ENCODE assay signal across 8 cellular contexts in the genomic region with DNA sequence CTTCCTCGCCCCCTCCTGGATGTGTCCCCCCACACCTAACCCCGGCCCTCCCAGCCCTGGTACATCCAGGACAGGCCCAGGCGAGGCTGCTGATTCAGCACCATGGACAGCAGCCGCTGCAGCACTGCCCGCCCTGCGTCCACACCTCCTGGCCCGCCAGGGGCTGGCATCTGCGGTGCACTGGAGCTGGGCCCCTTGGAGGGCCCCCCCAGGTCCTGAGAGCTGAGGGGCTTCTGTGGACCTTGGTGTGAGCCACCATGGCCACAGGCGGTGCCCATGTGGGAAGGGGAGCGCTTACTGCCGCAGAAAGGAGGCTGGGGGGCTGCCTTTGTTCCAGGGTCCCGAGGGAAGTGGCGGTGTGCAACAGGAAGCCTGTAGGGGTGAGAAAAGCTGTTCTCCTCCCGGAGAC. TPM values are rescaled to one million over a fixed set of nuclear protein-coding genes. Genes with fewer than 3 reads are reported as not detected.
A peak's percentile ranks its signal among the peaks of the same experiment; 100 is the strongest.
DNase-seq lines count a peak whose midpoint lies in the region; ATAC-seq and TF ChIP-seq lines count a peak whose summit lies in the region.

No MANE protein-coding gene starts in this region.

- no peaks in the 10 kb centered on the region for H3K27me3 ChIP-seq in Peyer's patch

- no peak overlapping the region for H3K4me3 ChIP-seq in Peyer's patch

- peaks cover 0 to 18% (median 0%) of the 10 kb centered on the region in 4 donors for H3K4me1 ChIP-seq in Peyer's patch

- no peak for TF ChIP-seq POLR2A in Peyer's patch (IDR thresholded peaks at IDR 0.05)

- no peaks in the 10 kb centered on the region for H3K9me3 ChIP-seq in Peyer's patch

- no peak for ATAC-seq in HG02981 (IDR thresholded peaks at IDR 0.05; ENCODE audit: unreplicated experiment)

- no peaks in the 10 kb centered on the region for H3K36me3 ChIP-seq in Peyer's patch

- H3K27ac ChIP-seq in Peyer's patch: no peak overlapping the region

- DNase-seq in ELR (ENCODE audit: low read depth) (peak; percentile 18), Peyer's patch (peak in 2 of 3 donors; percentile 58 to 63), iPS-NIHi11 (ENCODE audit: low spot score) (peak; percentile 94), NCI-H2107 treated with DMSO at 0.1 percent for 48 hours (lab: John Stamatoyannopoulos, UW; ENCODE audit: unreplicated experiment) (no peak), cerebellum (ENCODE audit: low spot score) (no peak)
- peak in 3 of 4 experiments; percentile 11 to 45 (median 33) for DNase-seq in activated naive CD4-positive, alpha-beta T cell (lab: John Stamatoyannopoulos, UW)
- peak; percentile 10 to 13 for DNase-seq in stimulated activated CD8-positive, alpha-beta memory T cell treated with anti-CD3 and anti-CD28 coated beads, Interleukin-15, amount 100 ng/mL, for 48 hours (ENCODE audit: low read depth in 2 of 2)

- TF ChIP-seq CTCF in Peyer's patch (IDR thresholded peaks at IDR 0.05): no peak

RNA-seq across cellular contexts. Expression of gene CACNA1H, which starts 35.9 kb away (rescaled TPM):
- total RNA-seq in Peyer's patch (10 to 100 TPM in 2 of 4 donors, 1 to 10 TPM in 2; 4.0 to 28.9 (median 9.7) TPM), cerebellum (19.9 TPM)

RNA-seq across cellular contexts. Expression of gene TPSG1, which starts 36.3 kb away (rescaled TPM):
- total RNA-seq in Peyer's patch: 10 to 100 TPM; 16.4 to 44.6 (median 29.5) TPM
- not detected for total RNA-seq in cerebellum

RNA-seq across cellular contexts. Expression of gene TPSB2, which starts 41.2 kb away (rescaled TPM):
- total RNA-seq in Peyer's patch (10 to 100 TPM; 14.9 to 89.7 (median 50.4) TPM), cerebellum (not detected)

RNA-seq across cellular contexts. Expression of gene TPSAB1, which starts 51.7 kb away (rescaled TPM):
- total RNA-seq in Peyer's patch (100 to 1,000 TPM in 1 of 4 donors, 10 to 100 TPM in 3; 23.8 to 130 (median 59.4) TPM), cerebellum (0.27 TPM)

Comparison
In these comparisons a context has a peak if more than half of its experiments do, and no peak if none do; other contexts are left out.
1. DNase-seq: peak in ELR (single experiment), Peyer's patch (2 of 3), activated naive CD4-positive, alpha-beta T cell (3 of 4), iPS-NIHi11 (single experiment) and stimulated activated CD8-positive, alpha-beta memory T cell treated with anti-CD3 and anti-CD28 coated beads, Interleukin-15, amount 100 ng/mL, for 48 hours (2 of 2); none in NCI-H2107 treated with DMSO at 0.1 percent for 48 hours (single experiment) and cerebellum (single experiment).
2. RNA of gene TPSG1, which starts 36.3 kb away (total RNA-seq): 16.4 to 44.6 TPM in Peyer's patch; not detected in cerebellum (single experiment); every median in the first group is over 10 times any median in the second.
3. RNA of gene TPSB2, which starts 41.2 kb away (total RNA-seq): 14.9 to 89.7 TPM in Peyer's patch; not detected in cerebellum (single experiment); every median in the first group is over 10 times any median in the second.